3 cellular contexts compared by ENCODE assay signal in the genomic region with DNA sequence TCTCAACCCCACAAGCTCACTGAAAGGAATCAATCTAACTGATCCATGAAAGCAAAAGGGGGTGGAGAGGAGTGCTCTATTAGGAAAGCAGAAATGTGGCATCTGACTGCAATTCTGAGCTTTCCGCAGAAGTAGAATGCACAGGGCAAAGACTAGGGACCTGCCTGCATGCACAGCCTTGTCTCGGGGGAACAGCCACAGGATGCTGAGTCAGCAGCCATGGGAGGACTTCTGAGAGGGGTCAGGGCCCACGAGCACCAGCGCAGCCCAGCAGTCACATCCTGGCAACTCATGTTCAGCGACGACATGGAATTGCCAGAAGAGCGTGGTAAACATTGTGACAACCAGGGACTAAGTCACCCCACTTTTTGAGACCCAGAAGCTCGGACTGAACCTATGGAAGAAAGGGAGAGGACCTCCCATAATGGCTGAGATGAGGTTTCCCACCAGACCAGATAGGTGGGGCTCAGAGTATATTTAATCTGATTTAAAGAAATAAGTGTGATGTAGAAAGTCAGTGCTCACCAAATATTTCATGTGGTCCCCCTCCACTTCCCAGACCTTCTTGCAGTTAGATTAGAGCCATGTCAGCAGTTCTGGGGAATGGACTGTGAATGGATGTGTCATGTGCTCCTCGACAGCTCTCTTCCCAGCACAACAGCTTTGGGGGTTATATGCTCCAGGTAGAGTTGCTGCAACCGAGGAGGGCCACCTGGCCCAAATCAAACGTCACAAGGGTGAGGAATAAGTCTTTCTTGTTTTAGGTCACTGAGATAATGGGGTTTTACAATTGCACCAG.
A peak's percentile ranks its signal among the peaks of the same experiment; 100 is the strongest.
TF ChIP-seq lines count a peak whose summit lies in the region.

No MANE protein-coding gene starts in this region.

TF ChIP-seq in A549, 52 proteins besides CTCF, POLR2A, EP300 and RAD21:
- TF ChIP-seq MAFK (IDR thresholded peaks at IDR 0.05; ENCODE audit: partially characterized antibody) = peak; percentile 58
- TF ChIP-seq EHMT2 (IDR thresholded peaks at IDR 0.05; ENCODE audit: low read depth) = no peak
- TF ChIP-seq NR3C1 (IDR thresholded peaks at IDR 0.05) = no peak

TF ChIP-seq in IMR-90, 13 proteins besides CTCF, POLR2A, EP300 and RAD21:
- TF ChIP-seq MAFK (IDR thresholded peaks at IDR 0.05; ENCODE audit: low read depth, low read length) (peak; percentile 73), FOS (IDR thresholded peaks at IDR 0.05; ENCODE audit: low read depth, low read length) (no peak)
TF ChIP-seq in IMR-90: peak in this region for 1.

TF ChIP-seq in H1, 55 proteins besides CTCF, POLR2A, EP300 and RAD21:
- TF ChIP-seq BACH1 (IDR thresholded peaks at IDR 0.05; ENCODE audit: low read length) (no peak), MAFK (IDR thresholded peaks at IDR 0.05; ENCODE audit: low read depth, low read length) (peak; percentile 57; the same call in 1 of the 2 replicates)
